In the genomic region with DNA sequence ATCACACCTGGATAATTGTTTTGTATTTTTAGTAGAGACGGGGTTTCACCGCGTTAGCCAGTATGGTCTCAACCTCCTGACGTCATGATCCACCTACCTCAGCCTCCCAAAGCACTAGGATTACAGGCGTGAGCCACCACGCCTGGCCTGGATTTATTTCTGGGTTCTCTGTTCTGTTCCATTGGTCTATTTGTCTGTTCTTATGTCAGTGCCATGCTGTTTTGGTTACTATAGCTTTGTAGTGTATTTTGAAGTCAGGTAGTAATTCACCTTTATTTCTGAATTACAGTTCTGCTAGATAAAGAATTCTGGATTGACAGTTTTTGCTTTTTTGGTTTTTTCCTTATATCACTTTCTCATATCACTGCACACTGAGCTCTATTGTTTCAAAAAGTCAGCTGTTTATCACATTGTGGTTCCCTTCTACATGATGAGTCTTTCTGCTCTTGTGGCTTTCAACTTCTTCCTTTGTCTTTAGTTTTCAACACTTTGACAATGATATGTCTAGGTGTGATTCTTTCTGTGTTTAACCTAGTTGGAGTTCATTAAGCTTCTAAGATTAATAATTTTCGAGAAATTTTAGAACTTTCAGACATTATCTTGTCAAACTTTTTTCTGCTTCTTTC, we compare ENCODE assay signal across 19 cellular contexts.
DNase-seq lines count a peak whose midpoint lies in the region; ATAC-seq and TF ChIP-seq lines count a peak whose summit lies in the region.
"Had no signal": no experiment of that assay in that cellular context is flagged by ENCODE, and none has a peak within 500 bp of the region (broad histone marks: within the 10 kb centered on the region; RNA-seq: fewer than 3 reads in every experiment).

No MANE protein-coding gene starts in this region.

- H3K36me3 Mint-ChIP-seq in natural killer cell = peaks cover 16% of the 10 kb centered on the region
- peaks cover 23% of the 10 kb centered on the region for H3K36me3 Mint-ChIP-seq in natural killer cell treated with Interleukin-12 subunit alpha and Interleukin-12 subunit beta and Interleukin-15 and Interleukin-18, amount 100 ng/mL, for 72 hours
- peaks cover 15% of the 10 kb centered on the region for H3K36me3 Mint-ChIP-seq in neural progenitor cell

- no peaks in the 10 kb centered on the region for H3K9me3 Mint-ChIP-seq in natural killer cell
- no peaks in the 10 kb centered on the region for H3K9me3 Mint-ChIP-seq in natural killer cell treated with Interleukin-12 subunit alpha and Interleukin-12 subunit beta and Interleukin-15 and Interleukin-18, amount 100 ng/mL, for 72 hours
- H3K9me3 Mint-ChIP-seq in neural progenitor cell = peaks cover 14% of the 10 kb centered on the region

- POLR2A ChIA-PET in OCI-LY7 (lab: Charles Lee) = interaction anchor here (0.7 kb wide), 1 partner anchor 91 kb away, joined by 5 read pairs; no protein-coding TSS in a partner anchor

- peaks cover 10 to 19% of the 10 kb centered on the region in 2 donors for H3K4me1 Mint-ChIP-seq in natural killer cell
- peaks cover 4 to 16% of the 10 kb centered on the region in 2 donors for H3K4me1 Mint-ChIP-seq in natural killer cell treated with Interleukin-12 subunit alpha and Interleukin-12 subunit beta and Interleukin-15 and Interleukin-18, amount 100 ng/mL, for 72 hours (ENCODE audit: low read depth in 2 of 2)
- H3K4me1 Mint-ChIP-seq in neural progenitor cell = no peaks in the 10 kb centered on the region
- H3K4me1 Mint-ChIP-seq: B cell, H9 had no signal

- no peaks in the 10 kb centered on the region for H3K27me3 ChIP-seq in neural progenitor cell

- H3K79me2 ChIP-seq in neural progenitor cell (ENCODE audit: low read depth) (no peaks in the 10 kb centered on the region), OCI-LY7 (ENCODE audit: insufficient read depth, low read depth, low read length) (no peaks in the 10 kb centered on the region)

- H3K9ac ChIP-seq in neural progenitor cell = no peak overlapping the region

- peaks cover 20% of the 10 kb centered on the region for H3F3A ChIP-seq in neural progenitor cell (ENCODE audit: low read depth)

- CTCF ChIA-PET in OCI-LY7 (lab: Charles Lee; ENCODE audit: unreplicated experiment) = no interaction called here

- TF ChIP-seq CTCF in natural killer cell (IDR thresholded peaks at IDR 0.05) = no peak
- TF ChIP-seq CTCF in neural progenitor cell (IDR thresholded peaks at IDR 0.05) = no peak
- TF ChIP-seq CTCF in OCI-LY7 (conservative IDR thresholded peaks at IDR 0.05; ENCODE audit: low read length) = no peak

- no peaks in the 10 kb centered on the region for H3K9me2 ChIP-seq in OCI-LY7 (ENCODE audit: insufficient read depth, low read length)

- H3K27ac ChIP-seq in cingulate gyrus (ENCODE audit: low read depth, low read length) (peak overlapping the region; percentile 76), neural progenitor cell (peak overlapping the region; percentile 90), OCI-LY7 (ENCODE audit: low read depth, low read length, poor library complexity, severe bottlenecking) (no peak overlapping the region)
- H3K27ac ChIP-seq: 22Rv1 had no signal

- H3K27me3 Mint-ChIP-seq in natural killer cell (ENCODE audit: low read depth in 2 of 2) = no peaks in the 10 kb centered on the region
- H3K27me3 Mint-ChIP-seq in natural killer cell treated with Interleukin-12 subunit alpha and Interleukin-12 subunit beta and Interleukin-15 and Interleukin-18, amount 100 ng/mL, for 72 hours = no peaks in the 10 kb centered on the region
- peaks cover 2% of the 10 kb centered on the region for H3K27me3 Mint-ChIP-seq in neural progenitor cell (ENCODE audit: insufficient read depth, low read depth)
- H3K27me3 Mint-ChIP-seq: B cell had no signal

- H3K4me1 ChIP-seq in neural progenitor cell = peaks cover 14% of the 10 kb centered on the region
- no peaks in the 10 kb centered on the region for H3K4me1 ChIP-seq in OCI-LY7 (ENCODE audit: insufficient read depth, low read length, poor library complexity, severe bottlenecking)

- H3K4me3 Mint-ChIP-seq in natural killer cell (peak overlapping the region; percentile 14), neural progenitor cell (no peak overlapping the region)
- no peak overlapping the region for H3K4me3 Mint-ChIP-seq in natural killer cell treated with Interleukin-12 subunit alpha and Interleukin-12 subunit beta and Interleukin-15 and Interleukin-18, amount 100 ng/mL, for 72 hours
- H3K4me3 Mint-ChIP-seq: B cell, H9 had no signal

- H3K4me2 ChIP-seq in neural progenitor cell (no peak overlapping the region), OCI-LY7 (ENCODE audit: low read length) (no peak overlapping the region)

- DNase-seq in natural killer cell = no peak
- DNase-seq in natural killer cell treated with Interleukin-12 subunit alpha and Interleukin-12 subunit beta and Interleukin-15 and Interleukin-18, amount 100 ng/mL, for 72 hours (ENCODE audit: low spot score) = no peak
- DNase-seq in neural progenitor cell (ENCODE audit: low spot score) = no peak
- DNase-seq in midbrain (lab: John Stamatoyannopoulos, UW) = no peak
- DNase-seq in OCI-LY7 (ENCODE audit: low spot score) = no peak
- no peak for DNase-seq in activated CD8-positive, alpha-beta memory T cell treated with anti-CD3 and anti-CD28 coated beads, Interleukin-2, amount 50 U/mL, for 48 hours
- DNase-seq: DMS79 treated with DMSO at 0.1 percent for 48 hours, H9, KBM-7, NCI-H1105 treated with DMSO at 0.1 percent for 48 hours, NCI-H1694, NCI-H510A, NCI-H774, RPMI8226, SIG-M5 had no signal

- ATAC-seq in natural killer cell (peak in 2 of 3 donors; percentile 24 to 75), HG03280 (IDR thresholded peaks at IDR 0.05; ENCODE audit: unreplicated experiment) (no peak)
- no peak for ATAC-seq in natural killer cell treated with Interleukin-12 subunit alpha and Interleukin-12 subunit beta and Interleukin-15 and Interleukin-18, amount 100 ng/mL, for 72 hours

- intact Hi-C loops in natural killer cell (cut with micrococcal nuclease) (no loop called here), OCI-LY7 (cut with micrococcal nuclease; ENCODE audit: unreplicated experiment) (no loop called here)

- BruUV-seq in OCI-LY7 (replicated peaks; lab: Mats Ljungman, UMichigan) = no TSS peak

- peaks cover 16% of the 10 kb centered on the region for H3K36me3 ChIP-seq in neural progenitor cell
- peaks cover 14% of the 10 kb centered on the region for H3K36me3 ChIP-seq in OCI-LY7 (ENCODE audit: insufficient read depth, low read length)

- peak overlapping the region in 1 of 2 donors; percentile 83 for H3K27ac Mint-ChIP-seq in natural killer cell
- peak overlapping the region in 1 of 2 donors; percentile 49 for H3K27ac Mint-ChIP-seq in natural killer cell treated with Interleukin-12 subunit alpha and Interleukin-12 subunit beta and Interleukin-15 and Interleukin-18, amount 100 ng/mL, for 72 hours
- no peak overlapping the region for H3K27ac Mint-ChIP-seq in neural progenitor cell
- H3K27ac Mint-ChIP-seq: B cell, H9 had no signal

- H4K20me1 ChIP-seq in neural progenitor cell (ENCODE audit: low read depth) (no peaks in the 10 kb centered on the region), OCI-LY7 (ENCODE audit: insufficient read depth, low read length) (no peaks in the 10 kb centered on the region)

- H3K9me3 ChIP-seq in neural progenitor cell (ENCODE audit: low read depth) (no peaks in the 10 kb centered on the region), OCI-LY7 (ENCODE audit: low read length) (0 out of 2 replicates have a peak, but pooled peaks cover 10% of the 10 kb centered on the region)

- no peak overlapping the region for H3K4me3 ChIP-seq in neural progenitor cell
- no peak overlapping the region for H3K4me3 ChIP-seq in OCI-LY7 (ENCODE audit: low read depth, low read length, poor library complexity, severe bottlenecking)

- H2AFZ ChIP-seq in neural progenitor cell (replicated peaks) (no peak overlapping the region), OCI-LY7 (ENCODE audit: low read length) (no peak overlapping the region)

Comparison
In these comparisons a context has a peak if more than half of its experiments do, and no peak if none do; other contexts are left out.
1. ATAC-seq: peak in natural killer cell (2 of 3); none in natural killer cell treated with Interleukin-12 subunit alpha and Interleukin-12 subunit beta and Interleukin-15 and Interleukin-18, amount 100 ng/mL, for 72 hours (0 of 2) and HG03280 (single experiment).